26 cellular contexts compared by ENCODE assay signal in the genomic region with DNA sequence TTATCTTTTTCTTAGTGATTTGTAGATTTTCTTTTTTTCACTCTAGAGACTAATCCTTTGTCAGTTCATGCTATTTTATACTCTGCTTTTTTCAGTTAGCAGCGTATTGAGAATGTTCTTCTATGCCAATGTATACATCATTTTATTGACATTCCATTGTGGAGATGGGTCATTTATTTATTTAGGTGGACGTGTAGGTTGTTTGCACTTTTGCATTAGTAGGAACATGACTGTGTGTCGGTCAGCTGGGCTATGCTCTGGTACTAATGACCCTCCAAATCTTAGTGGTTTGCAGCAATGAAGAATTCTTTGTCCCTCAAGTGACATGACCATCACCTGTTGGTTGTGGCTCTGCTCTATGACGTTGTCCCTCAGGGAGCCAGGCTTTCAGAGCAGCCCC.
"Had no signal": no experiment of that assay in that cellular context is flagged by ENCODE, and none has a peak within 500 bp of the region (broad histone marks: within the 10 kb centered on the region; RNA-seq: fewer than 3 reads in every experiment).

No MANE protein-coding gene starts in this region.

- H3K9me3 Mint-ChIP-seq: activated naive CD4-positive, alpha-beta T cell treated with anti-CD3 and anti-CD28 coated beads, Interleukin-2, amount 50 U/mL, for 72 hours; activated T-cell treated with anti-CD3 and anti-CD28 coated beads, Interleukin-2, amount 50 U/mL, for 72 hours; memory B cell had no signal

- ATAC-seq: activated CD4-positive, alpha-beta T cell treated with anti-CD3 and anti-CD28 coated beads for 36 hours; activated CD8-positive, alpha-beta memory T cell treated with anti-CD3 and anti-CD28 coated beads, Interleukin-2, amount 10 ng/mL, durations not matched to agents 7 days and 5 days; activated CD8-positive, alpha-beta T cell treated with anti-CD3 and anti-CD28 coated beads, Interleukin-2, amount 10 ng/mL, durations not matched to agents 7 days and 5 days; activated naive CD4-positive, alpha-beta T cell treated with anti-CD3 and anti-CD28 coated beads, Interleukin-2, amount 50 U/mL, for 72 hours; activated T-cell treated with anti-CD3 and anti-CD28 coated beads, Interleukin-2, amount 50 U/mL, for 72 hours; heart right ventricle; naive thymus-derived CD8-positive, alpha-beta T cell; stimulated activated naive CD8-positive, alpha-beta T cell treated with anti-CD3 and anti-CD28 coated beads, Interleukin-15, Interleukin-2, amounts not matched to agents 100 U/mL and 50 U/mL, for 24 hours had no signal

- H3K4me3 Mint-ChIP-seq: activated CD4-positive, alpha-beta T cell treated with anti-CD3 and anti-CD28 coated beads for 36 hours; activated CD8-positive, alpha-beta memory T cell treated with anti-CD3 and anti-CD28 coated beads, Interleukin-2, amount 10 ng/mL, durations not matched to agents 7 days and 5 days; activated CD8-positive, alpha-beta T cell treated with anti-CD3 and anti-CD28 coated beads, Interleukin-2, amount 10 ng/mL, durations not matched to agents 7 days and 5 days; activated T-cell treated with anti-CD3 and anti-CD28 coated beads, Interleukin-2, amount 50 U/mL, for 72 hours; memory B cell; naive thymus-derived CD8-positive, alpha-beta T cell; neural progenitor cell had no signal

- H3K27ac ChIP-seq: breast epithelium, epithelial cell of prostate, esophagus squamous epithelium, heart right ventricle, neural progenitor cell, parathyroid adenoma, right atrium auricular region, testis, transverse colon had no signal

- H3K9me3 ChIP-seq: testis, transverse colon had no signal

- DNase-seq: activated CD4-positive, alpha-beta T cell treated with anti-CD3 and anti-CD28 coated beads for 36 hours; activated CD4-positive, CD25-positive, alpha-beta regulatory T cell; activated CD8-positive, alpha-beta memory T cell treated with anti-CD3 and anti-CD28 coated beads, Interleukin-2, amount 10 ng/mL, durations not matched to agents 7 days and 5 days; activated CD8-positive, alpha-beta T cell treated with anti-CD3 and anti-CD28 coated beads, Interleukin-2, amount 10 ng/mL, durations not matched to agents 7 days and 5 days; activated naive CD4-positive, alpha-beta T cell; activated T-cell treated with anti-CD3 and anti-CD28 coated beads, Interleukin-2, amount 50 U/mL, for 72 hours; dermis blood vessel endothelial cell; effector CD8-positive, alpha-beta T cell; esophagus squamous epithelium; foreskin melanocyte; heart right ventricle; midbrain; naive thymus-derived CD8-positive, alpha-beta T cell; occipital lobe; stimulated activated CD4-positive, alpha-beta T cell treated with anti-CD3 and anti-CD28 coated beads, Interleukin-15, amount 100 ng/mL, for 24 hours; stimulated activated CD4-positive, alpha-beta T cell treated with anti-CD3 and anti-CD28 coated beads, Interleukin-2, amount 100 ng/mL, for 24 hours; stimulated activated naive CD8-positive, alpha-beta T cell treated with anti-CD3 and anti-CD28 coated beads, Interleukin-15, Interleukin-2, amounts not matched to agents 100 U/mL and 50 U/mL, for 24 hours; testis; transverse colon had no signal

- H3K36me3 Mint-ChIP-seq: neural progenitor cell had no signal

- H3K4me1 ChIP-seq: breast epithelium, parathyroid adenoma had no signal

- H3K36me3 ChIP-seq: breast epithelium, neural progenitor cell, right atrium auricular region had no signal

- H3K27me3 ChIP-seq: breast epithelium, esophagus squamous epithelium, heart right ventricle, neural progenitor cell, right atrium auricular region, testis, transverse colon had no signal

- H3K27me3 Mint-ChIP-seq: activated CD4-positive, alpha-beta T cell treated with anti-CD3 and anti-CD28 coated beads for 36 hours; activated CD8-positive, alpha-beta memory T cell treated with anti-CD3 and anti-CD28 coated beads, Interleukin-2, amount 10 ng/mL, durations not matched to agents 7 days and 5 days; memory B cell; naive thymus-derived CD8-positive, alpha-beta T cell had no signal

- H3K27ac Mint-ChIP-seq: activated CD4-positive, alpha-beta T cell treated with anti-CD3 and anti-CD28 coated beads for 36 hours; activated CD8-positive, alpha-beta memory T cell treated with anti-CD3 and anti-CD28 coated beads, Interleukin-2, amount 10 ng/mL, durations not matched to agents 7 days and 5 days; activated CD8-positive, alpha-beta T cell treated with anti-CD3 and anti-CD28 coated beads, Interleukin-2, amount 10 ng/mL, durations not matched to agents 7 days and 5 days; activated naive CD4-positive, alpha-beta T cell treated with anti-CD3 and anti-CD28 coated beads, Interleukin-2, amount 50 U/mL, for 72 hours; activated T-cell treated with anti-CD3 and anti-CD28 coated beads, Interleukin-2, amount 50 U/mL, for 72 hours; memory B cell; neural progenitor cell had no signal

- H3K4me3 ChIP-seq: breast epithelium, esophagus squamous epithelium, heart right ventricle, neural progenitor cell, right atrium auricular region, testis, transverse colon had no signal
